In the genomic region with DNA sequence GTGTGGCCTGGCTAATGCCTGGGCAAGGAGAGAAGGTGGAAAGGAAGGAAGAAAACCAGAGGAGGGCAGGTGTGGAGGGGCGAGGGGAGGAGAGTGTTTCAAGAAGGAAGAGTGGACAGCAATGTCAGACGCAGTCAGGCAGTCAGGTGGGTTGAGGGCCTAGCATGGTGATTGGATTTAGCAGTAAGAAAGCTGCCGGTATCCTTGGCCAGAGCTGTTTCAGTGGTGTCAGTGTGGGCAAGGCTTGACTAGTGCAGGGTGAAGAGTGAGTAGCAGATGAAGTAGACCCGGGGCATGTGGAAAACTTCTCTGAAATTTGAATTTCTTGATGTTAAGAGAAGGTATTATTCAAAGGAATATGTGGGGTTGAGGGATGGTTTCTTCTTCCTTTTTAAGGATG, we compare ENCODE assay signal across 1 cellular context.
TF ChIP-seq lines count a peak whose summit lies in the region.

No MANE protein-coding gene starts in this region.

TF ChIP-seq in K562, 482 proteins besides CTCF, POLR2A, EP300 and RAD21:
- TF ChIP-seq SMARCE1 (IDR thresholded peaks at IDR 0.05) = no peak
- peak; percentile 39; the same call in 1 of the 2 replicates for TF ChIP-seq LARP7 (IDR thresholded peaks at IDR 0.05)
- peak; percentile 25; the same call in 1 of the 2 replicates for TF ChIP-seq TAF7 (tag; IDR thresholded peaks at IDR 0.05)
- TF ChIP-seq ETV5 (CRISPR knock-in tag; IDR thresholded peaks at IDR 0.05; ENCODE audit: low read depth) = no peak
- TF ChIP-seq CSDE1 (IDR thresholded peaks at IDR 0.05) = no peak
- TF ChIP-seq BRF1 (IDR thresholded peaks at IDR 0.05; ENCODE audit: borderline replicate concordance, extremely low read depth, insufficient read length) = no peak
- TF ChIP-seq HDGF (IDR thresholded peaks at IDR 0.05) = peak; percentile 75; the same call in 1 of the 2 replicates
- no peak for TF ChIP-seq BCOR (IDR thresholded peaks at IDR 0.05)
- no peak for TF ChIP-seq NR2C2 (CRISPR knock-in tag; IDR thresholded peaks at IDR 0.05)
- TF ChIP-seq NR2C2 (tag; IDR thresholded peaks at IDR 0.05) = peak; percentile 16; the same call in 1 of the 2 replicates
- TF ChIP-seq ZC3H4 (CRISPR knock-in tag; IDR thresholded peaks at IDR 0.05; ENCODE audit: borderline replicate concordance) = no peak
- no peak for TF ChIP-seq ZKSCAN3 (CRISPR knock-in tag; IDR thresholded peaks at IDR 0.05)
TF ChIP-seq in K562: peak in this region for 4.
